Comparison of ENCODE assay signal across 13 cellular contexts in the genomic region with DNA sequence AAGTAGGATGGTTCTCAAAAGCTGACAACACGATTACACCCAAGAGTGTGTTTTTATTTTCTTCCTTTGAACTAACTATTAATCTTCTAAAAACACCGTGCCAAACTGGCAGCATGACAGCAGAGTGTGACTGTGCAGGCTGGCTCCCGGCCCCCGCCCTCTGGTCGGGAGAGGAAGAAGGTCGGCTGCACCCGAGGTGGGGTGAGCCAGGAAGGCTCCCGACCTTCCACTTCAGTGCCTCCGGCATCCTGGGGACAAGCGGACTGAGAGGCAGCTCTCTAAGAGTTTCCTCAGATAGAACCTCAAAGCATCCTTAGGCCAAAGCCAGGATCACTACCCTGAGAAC. TPM values are rescaled to one million over a fixed set of nuclear protein-coding genes. Genes with fewer than 3 reads are reported as not detected.
DNase-seq lines count a peak whose midpoint lies in the region; ATAC-seq, FAIRE-seq and TF ChIP-seq lines count a peak whose summit lies in the region.
"Had no signal": no experiment of that assay in that cellular context is flagged by ENCODE, and none has a peak within 500 bp of the region (broad histone marks: within the 10 kb centered on the region; RNA-seq: fewer than 3 reads in every experiment).

No MANE protein-coding gene starts in this region.

- no peak for TF ChIP-seq CTCF in endothelial cell of umbilical vein (IDR thresholded peaks at IDR 0.05; ENCODE audit: extremely low read depth in 1 of 2, insufficient read depth in 1 of 2, low read depth in 1 of 2, low read length in 2 of 2)
- no peak for TF ChIP-seq CTCF in thyroid gland (IDR thresholded peaks at IDR 0.05)

- H3K9ac ChIP-seq in endothelial cell of umbilical vein (replicated peaks; ENCODE audit: extremely low read depth, insufficient read depth, low read length), result no peak overlapping the region

- TF ChIP-seq POLR2A in endothelial cell of umbilical vein (IDR thresholded peaks at IDR 0.05; ENCODE audit: low read depth, low read length), result no peak
- no peak for TF ChIP-seq POLR2A in thyroid gland (IDR thresholded peaks at IDR 0.05)

- H3K9me3 ChIP-seq in MG63 (no peaks in the 10 kb centered on the region), endothelial cell of umbilical vein (replicated peaks; ENCODE audit: control insufficient read depth, insufficient read depth, low read length) (no peaks in the 10 kb centered on the region), thyroid gland (no peaks in the 10 kb centered on the region)

- dilution Hi-C loops in endothelial cell of umbilical vein (cut with MboI; ENCODE audit: extremely low pct_ligation_motif_present, low sequenced_read_pairs), result no loop called here

- DNase-seq in MG63, result peak; percentile 73
- peak; percentile 36 for DNase-seq in endothelial cell of umbilical vein (ENCODE audit: low read depth, low spot score)
- DNase-seq in left lobe of liver (ENCODE audit: low spot score), result no peak
- DNase-seq in thyroid gland, result peak; percentile 22 to 48
- no peak for DNase-seq in SW 1271 (lab: John Stamatoyannopoulos, UW)
- DNase-seq in NCI-H774 (lab: John Stamatoyannopoulos, UW), result no peak
- DNase-seq: activated CD4-positive, alpha-beta T cell treated with anti-CD3 and anti-CD28 coated beads for 36 hours; activated T-cell treated with anti-CD3 and anti-CD28 coated beads, Interleukin-2, amount 50 U/mL, for 72 hours; effector memory CD8-positive, alpha-beta T cell; NCI-H2171 treated with DMSO at 0.1 percent for 48 hours had no signal

- H3K27me3 ChIP-seq in MG63 (no peaks in the 10 kb centered on the region), endothelial cell of umbilical vein (ENCODE audit: control insufficient read depth in 2 of 2, insufficient read depth in 2 of 2, low read length in 2 of 2) (peaks cover 0 to 1% of the 10 kb centered on the region in 2 experiments), thyroid gland (no peaks in the 10 kb centered on the region)

- H3K9me1 ChIP-seq in endothelial cell of umbilical vein (replicated peaks; ENCODE audit: control insufficient read depth, extremely low read depth, insufficient read depth, low read length), result no peaks in the 10 kb centered on the region

- H3K36me3 ChIP-seq in MG63 (no peaks in the 10 kb centered on the region), endothelial cell of umbilical vein (ENCODE audit: control insufficient read depth in 2 of 2, extremely low read depth in 1 of 2, insufficient read depth in 2 of 2, low read length in 2 of 2) (no peaks in the 10 kb centered on the region), thyroid gland (no peaks in the 10 kb centered on the region)

- H2AFZ ChIP-seq in endothelial cell of umbilical vein (ENCODE audit: low read depth, low read length), result no peak overlapping the region

- BruUV-seq in endothelial cell of umbilical vein (replicated peaks; lab: Mats Ljungman, UMichigan), result no TSS peak

- peaks cover 8% of the 10 kb centered on the region for H3K4me1 ChIP-seq in endothelial cell of umbilical vein (ENCODE audit: control insufficient read depth, extremely low read depth, insufficient read depth, low read length)
- H3K4me1 ChIP-seq in thyroid gland, result peaks cover 5 to 20% of the 10 kb centered on the region in 2 donors

- ATAC-seq in left lobe of liver (peak; percentile 81), GM18867 (IDR thresholded peaks at IDR 0.05; ENCODE audit: unreplicated experiment) (no peak), GM18909 (IDR thresholded peaks at IDR 0.05; ENCODE audit: poor library complexity, unreplicated experiment) (no peak)
- ATAC-seq: activated CD4-positive, alpha-beta T cell treated with anti-CD3 and anti-CD28 coated beads for 36 hours; activated T-cell treated with anti-CD3 and anti-CD28 coated beads, Interleukin-2, amount 50 U/mL, for 72 hours; effector memory CD8-positive, alpha-beta T cell had no signal

- H3K79me2 ChIP-seq in endothelial cell of umbilical vein (ENCODE audit: control insufficient read depth, insufficient read depth, low read length), result no peaks in the 10 kb centered on the region

- no peak for FAIRE-seq in endothelial cell of umbilical vein (lab: Jason Lieb, UNC)

- H4K20me1 ChIP-seq in endothelial cell of umbilical vein (replicated peaks; ENCODE audit: control insufficient read depth, extremely low read depth, insufficient read depth, low read length), result no peaks in the 10 kb centered on the region

- H3K27ac ChIP-seq in endothelial cell of umbilical vein (ENCODE audit: insufficient read depth, low read depth, low read length), result no peak overlapping the region
- no peak overlapping the region for H3K27ac ChIP-seq in thyroid gland
- H3K27ac ChIP-seq: HL-60 had no signal

- CTCF ChIA-PET in endothelial cell of umbilical vein (lab: Charles Lee), result interaction anchor here (1.2 to 3.2 kb wide), 5 partner anchors 10 to 305 kb away, joined by 3 to 14 read pairs (median 5); a partner anchor contains a TSS

- intact Hi-C loops in endothelial cell of umbilical vein (cut with micrococcal nuclease), result no loop called here
- intact Hi-C loops in thyroid gland (cut with DNase I), result no loop called here

- POLR2A ChIA-PET in endothelial cell of umbilical vein (lab: Charles Lee), result no interaction called here

- H3K4me3 ChIP-seq in MG63, result no peak overlapping the region
- no peak overlapping the region for H3K4me3 ChIP-seq in endothelial cell of umbilical vein (replicated peaks in 1 of 3; ENCODE audit: insufficient read depth in 1 of 3, low read depth in 1 of 3, low read length in 3 of 3)
- H3K4me3 ChIP-seq in thyroid gland (replicated peaks in 1 of 3), result no peak overlapping the region

- H3K4me2 ChIP-seq in endothelial cell of umbilical vein (ENCODE audit: insufficient read depth, low read length), result no peak overlapping the region

- 48 to 53% methylated on average over 9 to 10 of the region's 10 CpGs for WGBS in thyroid gland, 2 donors

TF ChIP-seq in endothelial cell of umbilical vein, 7 proteins besides CTCF, POLR2A, EP300 and RAD21:
- TF ChIP-seq MYC (IDR thresholded peaks at IDR 0.05; ENCODE audit: low read depth, low read length), result no peak
- no peak for TF ChIP-seq JUN (IDR thresholded peaks at IDR 0.05; ENCODE audit: borderline replicate concordance, insufficient read depth, insufficient read length, low read depth)
- TF ChIP-seq GATA2 (IDR thresholded peaks at IDR 0.05; ENCODE audit: insufficient read depth, insufficient read length, low read depth, low read length), result no peak

RNA-seq across cellular contexts. Expression of a gene that starts 29.1 kb away (rescaled TPM):
- 0.12 and 2.8 TPM in 2 replicates for total RNA-seq in MG63 (2014; rRNA removed; shearing (Covaris generic); ENCODE audit: low replicate concordance)
- 10.8 and 14.3 TPM in 2 replicates for total RNA-seq in endothelial cell of umbilical vein
- 4.0 and 4.2 TPM in 2 replicates for polyA plus RNA-seq in endothelial cell of umbilical vein
- 4.0 and 4.5 TPM in 2 replicates for polyA plus RNA-seq in endothelial cell of umbilical vein (2011; cell fraction: cytosol; rRNA removed)
- 8.8 and 10.7 TPM in 2 replicates for polyA plus RNA-seq in endothelial cell of umbilical vein (2011; cell fraction: nucleus; rRNA removed)
- 2.7 and 4.0 TPM in 2 replicates for polyA plus RNA-seq in endothelial cell of umbilical vein (2012)
- polyA minus RNA-seq in endothelial cell of umbilical vein, result 11.6 and 15.7 TPM in 2 replicates
- 1.0 TPM for polyA minus RNA-seq in endothelial cell of umbilical vein (2011; cell fraction: cytosol; rRNA and poly(A)+ RNA removed)
- 15.9 and 18.5 TPM in 2 replicates for polyA minus RNA-seq in endothelial cell of umbilical vein (2011; cell fraction: nucleus; rRNA and poly(A)+ RNA removed)
- 16.9 TPM for total RNA-seq in left lobe of liver
- total RNA-seq in thyroid gland, result 10 to 100 TPM; 16.6 to 21.8 (median 17.6) TPM

Comparison
In these comparisons a context has a peak if more than half of its experiments do, and no peak if none do; other contexts are left out.
1. DNase-seq: peak in MG63 (single experiment), endothelial cell of umbilical vein (single experiment) and thyroid gland (2 of 2); none in left lobe of liver (single experiment), SW 1271 (0 of 2) and NCI-H774 (single experiment).